ENCODE assay signal across 31 cellular contexts in genomic region chr9:127277770-127278169, GRCh38. TPM values are rescaled to one million over a fixed set of nuclear protein-coding genes. Genes with fewer than 3 reads are reported as not detected.
DNase-seq lines count a peak whose midpoint lies in the region; ATAC-seq, FAIRE-seq and TF ChIP-seq lines count a peak whose summit lies in the region.
"Had no signal": no experiment of that assay in that cellular context is flagged by ENCODE, and none has a peak within 500 bp of the region (broad histone marks: within the 10 kb centered on the region; RNA-seq: fewer than 3 reads in every experiment).

No MANE protein-coding gene starts in this region.

- no peak for TF ChIP-seq RAD21 in K562 (CRISPR knock-in tag; conservative IDR thresholded peaks at IDR 0.05 in 1 of 2, IDR thresholded peaks at IDR 0.05 in 1 of 2)

- H3K27ac Mint-ChIP-seq in memory B cell, result peak overlapping the region; percentile 55
- no peak overlapping the region for H3K27ac Mint-ChIP-seq in neural progenitor cell
- H3K27ac Mint-ChIP-seq: activated CD4-positive, alpha-beta T cell treated with anti-CD3 and anti-CD28 coated beads, Interleukin-2, amount 10 ng/mL, durations not matched to agents 24 days and 14 days; activated naive CD4-positive, alpha-beta T cell treated with anti-CD3 and anti-CD28 coated beads, Interleukin-2, amount 50 U/mL, for 24 hours; activated T-helper 2 cell treated with anti-CD3 and anti-CD28 coated beads, Interferon-gamma antibody, Interleukin-2, Interleukin-4, amounts not matched to agents 10 μg/mL and 5 μg/mL and 100 μg/mL, durations not matched to agents 14 hours and 24 hours and 36 hours; H9; immature natural killer cell; stimulated activated naive CD8-positive, alpha-beta T cell treated with anti-CD3 and anti-CD28 coated beads, Interleukin-15, Interleukin-2, amounts not matched to agents 100 ng/mL and 50 ng/mL, for 24 hours had no signal

- POLR2A ChIA-PET in HEK293 (lab: Yijun Ruan, JAX) (no interaction called here), K562 (lab: Yijun Ruan, JAX) (interaction anchor here (1.2 kb wide), 1 partner anchor 10 kb away, joined by 4 read pairs; no protein-coding TSS in a partner anchor)

- TF ChIP-seq EP300 in K562 (IDR thresholded peaks at IDR 0.05; ENCODE audit: low read length), result no peak

- no TSS peak for BruUV-seq in K562 (replicated peaks; lab: Mats Ljungman, UMichigan)

- H3K36me3 Mint-ChIP-seq in memory B cell (peaks cover 21% of the 10 kb centered on the region), neural progenitor cell (no peaks in the 10 kb centered on the region)
- H3K36me3 Mint-ChIP-seq: immature natural killer cell had no signal

- H3K4me3 ChIP-seq in HEK293 (ENCODE audit: low read depth, low read length) (no peak overlapping the region), K562 (no peak overlapping the region), neural progenitor cell (no peak overlapping the region)
- H3K4me3 ChIP-seq: breast epithelium, Peyer's patch, skin epidermis, thyroid gland had no signal

- H3K4me2 ChIP-seq in K562 (ENCODE audit: insufficient read depth, low read length) (no peak overlapping the region), neural progenitor cell (no peak overlapping the region)

- ATAC-seq in K562, result no peak
- no peak for ATAC-seq in memory B cell (ENCODE audit: low read depth)

- TF ChIP-seq POLR2A in K562 (conservative IDR thresholded peaks at IDR 0.05), result no peak

- in situ Hi-C loops in K562 (cut with MboI), result no loop called here

- H3K4me1 Mint-ChIP-seq in memory B cell (peaks cover 32% of the 10 kb centered on the region), neural progenitor cell (no peaks in the 10 kb centered on the region)
- H3K4me1 Mint-ChIP-seq: immature natural killer cell had no signal

- no peaks in the 10 kb centered on the region for H3F3A ChIP-seq in neural progenitor cell (ENCODE audit: low read depth)

- H3K27me3 ChIP-seq in K562 (ENCODE audit: control insufficient read depth in 2 of 2, insufficient read depth in 2 of 2, low read length in 2 of 2) (peaks cover 3 to 9% of the 10 kb centered on the region in 2 experiments; a peak in 2 of 5 replicates), neural progenitor cell (no peaks in the 10 kb centered on the region)
- H3K27me3 ChIP-seq: breast epithelium, Peyer's patch, thyroid gland had no signal

- H3K9me3 Mint-ChIP-seq in memory B cell (peaks cover 9% of the 10 kb centered on the region), neural progenitor cell (no peaks in the 10 kb centered on the region)
- H3K9me3 Mint-ChIP-seq: activated CD4-positive, alpha-beta T cell treated with anti-CD3 and anti-CD28 coated beads, Interleukin-2, amount 10 ng/mL, durations not matched to agents 24 days and 14 days; activated naive CD4-positive, alpha-beta T cell treated with anti-CD3 and anti-CD28 coated beads, Interleukin-2, amount 50 U/mL, for 24 hours; activated T-helper 2 cell treated with anti-CD3 and anti-CD28 coated beads, Interferon-gamma antibody, Interleukin-2, Interleukin-4, amounts not matched to agents 10 μg/mL and 5 μg/mL and 100 μg/mL, durations not matched to agents 14 hours and 24 hours and 36 hours; immature natural killer cell; stimulated activated naive CD8-positive, alpha-beta T cell treated with anti-CD3 and anti-CD28 coated beads, Interleukin-15, Interleukin-2, amounts not matched to agents 100 ng/mL and 50 ng/mL, for 24 hours had no signal

- H3K4me1 ChIP-seq in HEK293 (ENCODE audit: control insufficient read depth, insufficient read depth, low read length), result no peaks in the 10 kb centered on the region
- H3K4me1 ChIP-seq in K562 (replicated peaks in 1 of 2; ENCODE audit: control insufficient read depth in 2 of 2, insufficient read depth in 2 of 2, low read length in 2 of 2), result no peaks in the 10 kb centered on the region
- no peaks in the 10 kb centered on the region for H3K4me1 ChIP-seq in neural progenitor cell
- H3K4me1 ChIP-seq: breast epithelium, parathyroid adenoma had no signal

- H3K27ac ChIP-seq in HEK293 (ENCODE audit: extremely low read depth, low read depth, low read length) (no peak overlapping the region), K562 (ENCODE audit: extremely low read depth, low read depth, low read length) (no peak overlapping the region), neural progenitor cell (no peak overlapping the region)
- H3K27ac ChIP-seq: breast epithelium, epithelial cell of prostate, parathyroid adenoma, skin epidermis, thyroid gland had no signal

- H3K9me3 ChIP-seq in HEK293 (ENCODE audit: control insufficient read depth, insufficient read depth, low read depth, low read length) (no peaks in the 10 kb centered on the region), K562 (replicated peaks; ENCODE audit: control insufficient read depth, insufficient read depth, low read depth, low read length) (no peaks in the 10 kb centered on the region), neural progenitor cell (ENCODE audit: low read depth) (no peaks in the 10 kb centered on the region)
- H3K9me3 ChIP-seq: breast epithelium, Peyer's patch, thyroid gland had no signal

- FAIRE-seq in A204.1 (lab: Jason Lieb, UNC) (peak; percentile 68), K562 (lab: Jason Lieb, UNC) (no peak)
- FAIRE-seq: colon had no signal

- H3K79me2 ChIP-seq in K562 (ENCODE audit: control insufficient read depth, insufficient read depth, low read length) (no peaks in the 10 kb centered on the region), neural progenitor cell (ENCODE audit: low read depth) (no peaks in the 10 kb centered on the region)

- DNase-seq in K562 (ENCODE audit: extremely low read depth in 1 of 4, low spot score in 3 of 4) (no peak), memory B cell (ENCODE audit: low spot score in 2 of 2) (no peak), NCI-H2107 (lab: John Stamatoyannopoulos, UW) (no peak), neural progenitor cell (ENCODE audit: low spot score) (no peak), NCI-H446 (lab: John Stamatoyannopoulos, UW) (no peak)
- DNase-seq: activated CD4-positive, alpha-beta T cell treated with anti-CD3 and anti-CD28 coated beads, Interleukin-2, amount 10 ng/mL, durations not matched to agents 24 days and 14 days; activated CD8-positive, alpha-beta memory T cell treated with anti-CD3 and anti-CD28 coated beads for 24 hours; activated T-cell treated with anti-CD3 and anti-CD28 coated beads for 4 hours; amniotic stem cell; effector memory CD4-positive, alpha-beta T cell; H9; immature natural killer cell; mesenchymal stem cell; NCI-H1436; NCI-H2081; NCI-H510A; Peyer's patch; retina; SIG-M5; T-helper 9 cell; thyroid gland had no signal

- H2AFZ ChIP-seq in K562 (ENCODE audit: low read depth, low read length) (no peak overlapping the region), neural progenitor cell (replicated peaks) (no peak overlapping the region)
- H2AFZ ChIP-seq: parathyroid adenoma had no signal

- CTCF ChIA-PET in HEK293 (lab: Yijun Ruan, JAX) (no interaction called here), K562 (lab: Yijun Ruan, JAX; ENCODE audit: low intra/inter-chr PET ratio) (no interaction called here)

- TF ChIP-seq CTCF in HEK293 (tag by site-specific recombination; IDR thresholded peaks at IDR 0.05) (no peak), K562 (IDR thresholded peaks at IDR 0.05 in 2 of 3, conservative IDR thresholded peaks at IDR 0.05 in 1 of 3; ENCODE audit: insufficient read depth in 2 of 3, low read depth in 1 of 3, low read length in 3 of 3) (no peak), neural progenitor cell (IDR thresholded peaks at IDR 0.05) (no peak)

- WGBS in K562 (ENCODE audit: insufficient coverage, low coverage, missing lambda C conversion rate), result 23% methylated on average over 1 of the region's 1 CpG

- H3K27me3 Mint-ChIP-seq in memory B cell, result no peaks in the 10 kb centered on the region
- H3K27me3 Mint-ChIP-seq in neural progenitor cell (ENCODE audit: insufficient read depth, low read depth), result no peaks in the 10 kb centered on the region

- H3K9me1 ChIP-seq in K562 (ENCODE audit: control insufficient read depth, insufficient read depth, low read length), result no peaks in the 10 kb centered on the region

- no peaks in the 10 kb centered on the region for H4K20me1 ChIP-seq in K562 (replicated peaks; ENCODE audit: control insufficient read depth, insufficient read depth, low read length)
- H4K20me1 ChIP-seq in neural progenitor cell (ENCODE audit: low read depth), result no peaks in the 10 kb centered on the region

- H3K4me3 Mint-ChIP-seq in memory B cell (no peak overlapping the region), neural progenitor cell (no peak overlapping the region)
- H3K4me3 Mint-ChIP-seq: activated CD4-positive, alpha-beta T cell treated with anti-CD3 and anti-CD28 coated beads, Interleukin-2, amount 10 ng/mL, durations not matched to agents 24 days and 14 days; activated naive CD4-positive, alpha-beta T cell treated with anti-CD3 and anti-CD28 coated beads, Interleukin-2, amount 50 U/mL, for 24 hours; H9; immature natural killer cell; stimulated activated naive CD8-positive, alpha-beta T cell treated with anti-CD3 and anti-CD28 coated beads, Interleukin-15, Interleukin-2, amounts not matched to agents 100 ng/mL and 50 ng/mL, for 24 hours had no signal

- intact Hi-C loops in K562 (cut with micrococcal nuclease), result no loop called here

- H3K36me3 ChIP-seq in HEK293 (ENCODE audit: control insufficient read depth in 2 of 2, insufficient read depth in 1 of 2, low read length in 2 of 2) (peaks cover 0 to 6% of the 10 kb centered on the region in 2 experiments; a peak in 1 of 3 replicates), K562 (ENCODE audit: control insufficient read depth, insufficient read depth, low read length) (no peaks in the 10 kb centered on the region), neural progenitor cell (no peaks in the 10 kb centered on the region)
- H3K36me3 ChIP-seq: breast epithelium, Peyer's patch, thyroid gland had no signal

- H3K9ac ChIP-seq in K562 (ENCODE audit: insufficient read depth in 1 of 2, low read depth in 2 of 2, low read length in 2 of 2) (no peak overlapping the region), neural progenitor cell (no peak overlapping the region)
- H3K9ac ChIP-seq: parathyroid adenoma had no signal

RNA-seq across cellular contexts. Expression of gene GARNL3, which starts 13.2 kb away (rescaled TPM):
- 10.1 and 11.9 TPM in 2 replicates for total RNA-seq in K562 (2011; cell fraction: chromatin; rRNA removed; ENCODE audit: low replicate concordance)
- total RNA-seq in K562 (2011; cell fraction: nucleolus; rRNA removed), result 3.4 and 3.5 TPM in 2 replicates
- total RNA-seq in K562 (2011; cell fraction: nucleoplasm; rRNA removed), result 6.6 TPM in 2 replicates
- 1.6 and 2.7 TPM in 2 replicates for total RNA-seq in K562 (2014; rRNA removed)
- total RNA-seq in K562 (2014; rRNA removed; fragmentation: Illumina TruSeq; extraction: Trizol), result 1.3 and 2.6 TPM in 2 replicates
- 0.87 and 1.8 TPM in 2 replicates for total RNA-seq in K562 (2015; rRNA removed; fragmentation: Illumina TruSeq; extraction: Trizol)
- 1.2 and 2.5 TPM in 2 replicates for total RNA-seq in K562 (2021)
- 0.97 and 2.7 TPM in 2 replicates for polyA plus RNA-seq in K562 (2011; rRNA removed)
- polyA plus RNA-seq in K562 (2011; cell fraction: cytosol; rRNA removed), result 0.40 and 0.75 TPM in 2 replicates
- polyA plus RNA-seq in K562 (2011; cell fraction: nucleus; rRNA removed), result 2.1 and 10.1 TPM in 2 replicates
- polyA plus RNA-seq in K562 (2012), result 0.94 and 1.5 TPM in 2 replicates
- polyA plus RNA-seq in K562 (2014; fragmentation: Illumina TruSeq; extraction: Trizol), result 1.5 TPM in 2 replicates
- polyA plus RNA-seq in K562 (2014; fragmentation: Nextera tagmentation; extraction: Ambion mirVana), result under 1 TPM; 0.35 to 0.46 TPM
- 1.7 and 2.0 TPM in 2 replicates for polyA plus RNA-seq in K562 (2014; rRNA removed)
- polyA minus RNA-seq in K562 (2011; rRNA and poly(A)+ RNA removed), result 1.1 and 2.5 TPM in 2 replicates
- polyA minus RNA-seq in K562 (2011; cell fraction: cytosol; rRNA and poly(A)+ RNA removed), result not detected in 2 replicates
- polyA minus RNA-seq in K562 (2011; cell fraction: nucleus; rRNA and poly(A)+ RNA removed), result 4.9 and 6.9 TPM in 2 replicates
- total RNA-seq in neural progenitor cell (ENCODE audit: low replicate concordance), result 22.6 and 32.0 TPM in 2 replicates
